8 cellular contexts compared by ENCODE assay signal in genomic region chr10:78738457-78738856, GRCh38.
"Had no signal": no experiment of that assay in that cellular context is flagged by ENCODE, and none has a peak within 500 bp of the region (broad histone marks: within the 10 kb centered on the region; RNA-seq: fewer than 3 reads in every experiment).

No MANE protein-coding gene starts in this region.

- H2AFZ ChIP-seq: GM23248 had no signal

- H3K27ac Mint-ChIP-seq: HFFc6, IgD-negative memory B cell had no signal

- H3K9ac ChIP-seq: GM23248 had no signal

- DNase-seq: GM23248, GOT3, H7, HFFc6 had no signal

- H3K4me1 ChIP-seq: HAP-1 had no signal

- H3K9me3 Mint-ChIP-seq: HFFc6 had no signal

- H3K9me3 ChIP-seq: HAP-1 had no signal

- H3K4me3 ChIP-seq: GM23248, HAP-1 had no signal

- H3K36me3 ChIP-seq: HAP-1 had no signal

- H3K4me3 Mint-ChIP-seq: HFFc6, IgD-negative memory B cell had no signal

- ATAC-seq: HCT116 had no signal

- H3K27ac ChIP-seq: GM23248 had no signal

- H3K36me3 Mint-ChIP-seq: IgD-negative memory B cell had no signal

- FAIRE-seq: HTR-8/SVneo had no signal
